ENCODE assay signal across 23 cellular contexts in the genomic region with DNA sequence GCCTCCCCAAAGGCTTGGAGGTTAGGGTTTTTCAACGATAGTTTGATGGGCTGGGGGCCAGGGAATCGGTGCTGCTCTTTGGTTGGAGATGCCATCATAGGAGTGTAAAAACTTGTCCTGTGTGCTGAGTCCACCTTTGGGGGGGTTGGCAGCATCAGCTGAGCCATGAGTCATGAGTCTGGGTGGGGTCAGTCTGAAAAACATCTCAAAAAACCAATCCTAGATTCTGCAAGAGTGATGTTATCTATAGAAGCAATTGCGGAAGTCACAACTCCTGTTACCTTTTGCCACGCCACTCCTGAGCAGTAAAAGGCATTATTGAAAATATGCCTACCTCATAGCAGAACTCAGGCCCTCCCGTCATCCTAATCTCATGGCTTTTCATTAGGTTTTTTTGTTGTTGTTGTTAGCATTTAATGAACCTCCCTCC. TPM values are rescaled to one million over a fixed set of nuclear protein-coding genes. Genes with fewer than 3 reads are reported as not detected.
A peak's percentile ranks its signal among the peaks of the same experiment; 100 is the strongest.
DNase-seq lines count a peak whose midpoint lies in the region; ATAC-seq, FAIRE-seq and TF ChIP-seq lines count a peak whose summit lies in the region.
"Had no signal": no experiment of that assay in that cellular context is flagged by ENCODE, and none has a peak within 500 bp of the region (broad histone marks: within the 10 kb centered on the region; RNA-seq: fewer than 3 reads in every experiment).

No MANE protein-coding gene starts in this region.

- H2BK12ac ChIP-seq in mesenchymal stem cell (ENCODE audit: low read length in 2 of 2) = no peak overlapping the region

- H3K4me2 ChIP-seq in MM.1S (ENCODE audit: low read depth, low read length) (peak overlapping the region; percentile 60; the same call in 1 of the 2 replicates), astrocyte (ENCODE audit: low read length) (peak overlapping the region; percentile 13), mesenchymal stem cell (ENCODE audit: low read length, poor library complexity, severe bottlenecking) (no peak overlapping the region)

- H3K36me3 ChIP-seq in MM.1S (replicated peaks; ENCODE audit: insufficient read depth, low read length) (no peaks in the 10 kb centered on the region), astrocyte (ENCODE audit: insufficient read depth, low read length) (no peaks in the 10 kb centered on the region), lower lobe of right lung (no peaks in the 10 kb centered on the region), mesenchymal stem cell (ENCODE audit: control insufficient read depth in 1 of 2, insufficient read depth in 2 of 2, low read depth in 1 of 2, low read length in 2 of 2) (no peaks in the 10 kb centered on the region)
- H3K36me3 ChIP-seq: cardiac muscle cell, ovary, uterus had no signal

- TF ChIP-seq CTCF in MM.1S (IDR thresholded peaks at IDR 0.05; ENCODE audit: low read length) (no peak), astrocyte (IDR thresholded peaks at IDR 0.05; ENCODE audit: insufficient read depth, low read depth, low read length) (no peak), lower lobe of right lung (IDR thresholded peaks at IDR 0.05) (no peak)

- no peak overlapping the region for H3K4me3 ChIP-seq in MM.1S (ENCODE audit: low read length)
- no peak overlapping the region for H3K4me3 ChIP-seq in astrocyte (ENCODE audit: insufficient read depth, low read depth, low read length)
- no peak overlapping the region for H3K4me3 ChIP-seq in lower lobe of right lung
- no peak overlapping the region for H3K4me3 ChIP-seq in mesenchymal stem cell (ENCODE audit: insufficient read depth in 1 of 2, low read depth in 1 of 2, low read length in 2 of 2)
- H3K4me3 ChIP-seq: cardiac muscle cell, ovary, skin epidermis, uterus had no signal

- H2BK120ac ChIP-seq in mesenchymal stem cell (ENCODE audit: low read depth, low read length) = no peak overlapping the region

- H3K27me3 ChIP-seq in MM.1S (replicated peaks; ENCODE audit: insufficient read depth, low read length) (peaks cover 64% of the 10 kb centered on the region), astrocyte (ENCODE audit: insufficient read depth, low read length) (peaks cover 7% of the 10 kb centered on the region), lower lobe of right lung (ENCODE audit: low read depth) (peaks cover 23% of the 10 kb centered on the region), mesenchymal stem cell (ENCODE audit: control insufficient read depth in 1 of 2, insufficient read depth in 1 of 2, low read length in 2 of 2) (peaks cover 15 to 50% of the 10 kb centered on the region in 2 experiments)
- H3K27me3 ChIP-seq: ovary, uterus had no signal

- H3K4me1 ChIP-seq in MM.1S (ENCODE audit: low read length) (peaks cover 6% of the 10 kb centered on the region; the same call in 1 of the 2 replicates), astrocyte (ENCODE audit: insufficient read depth, low read length) (no peaks in the 10 kb centered on the region), lower lobe of right lung (no peaks in the 10 kb centered on the region), mesenchymal stem cell (ENCODE audit: control insufficient read depth, insufficient read depth, low read depth, low read length) (no peaks in the 10 kb centered on the region)
- H3K4me1 ChIP-seq: uterus had no signal

- H2AK5ac ChIP-seq in mesenchymal stem cell (ENCODE audit: low read length, severe bottlenecking) = no peak overlapping the region

- peaks cover 8% of the 10 kb centered on the region for H3K4me1 Mint-ChIP-seq in astrocyte (ENCODE audit: low read depth, unreplicated experiment)
- H3K4me1 Mint-ChIP-seq: activated naive CD8-positive, alpha-beta T cell treated with anti-CD3 and anti-CD28 coated beads for 36 hours; stimulated activated naive B cell treated with anti-CD40 and anti-IgM and Interleukin-4, amounts not matched to agents 10 μg/mL and 1 μg/mL and 100 μg/mL, for 72 hours had no signal

- no peak overlapping the region for H4K91ac ChIP-seq in mesenchymal stem cell (ENCODE audit: low read length)

- H3K27ac ChIP-seq in MM.1S (ENCODE audit: low read length) = no peak overlapping the region
- H3K27ac ChIP-seq in astrocyte (ENCODE audit: low read depth, low read length) = no peak overlapping the region
- H3K27ac ChIP-seq in lower lobe of right lung = no peak overlapping the region
- no peak overlapping the region for H3K27ac ChIP-seq in mesenchymal stem cell (ENCODE audit: low read length, poor library complexity, severe bottlenecking)
- H3K27ac ChIP-seq: cardiac muscle cell, ovary, skin epidermis, uterus had no signal

- H4K20me1 ChIP-seq in MM.1S (ENCODE audit: insufficient read depth, low read length) (no peaks in the 10 kb centered on the region), astrocyte (ENCODE audit: insufficient read depth, low read length) (no peaks in the 10 kb centered on the region)

- no peak for FAIRE-seq in astrocyte (lab: Jason Lieb, UNC)

- H2AFZ ChIP-seq in MM.1S (ENCODE audit: low read length) = no peak overlapping the region
- peak overlapping the region; percentile 38 for H2AFZ ChIP-seq in astrocyte (ENCODE audit: low read depth, low read length)
- H2AFZ ChIP-seq in mesenchymal stem cell (ENCODE audit: low read depth, low read length) = no peak overlapping the region

- H3K9ac ChIP-seq in MM.1S (ENCODE audit: low read length) (no peak overlapping the region), astrocyte (ENCODE audit: low read length) (no peak overlapping the region), mesenchymal stem cell (ENCODE audit: low read length) (no peak overlapping the region)

- no peak overlapping the region for H3K14ac ChIP-seq in mesenchymal stem cell (ENCODE audit: low read length in 2 of 2)

- H3K9me3 ChIP-seq in MM.1S (replicated peaks; ENCODE audit: insufficient read depth, low read length) (no peaks in the 10 kb centered on the region), astrocyte (ENCODE audit: insufficient read depth, low read depth, low read length) (no peaks in the 10 kb centered on the region), lower lobe of right lung (no peaks in the 10 kb centered on the region), mesenchymal stem cell (ENCODE audit: control insufficient read depth, low read length) (no peaks in the 10 kb centered on the region)
- H3K9me3 ChIP-seq: ovary, uterus had no signal

- H3K27me3 Mint-ChIP-seq in astrocyte (ENCODE audit: low read depth, unreplicated experiment) = peaks cover 14% of the 10 kb centered on the region

- DNase-seq in A172 (ENCODE audit: low spot score) (peak; percentile 86), MM.1S (no peak), astrocyte (ENCODE audit: low read depth) (no peak), lower lobe of right lung (peak; percentile 28), GM19240 (ENCODE audit: insufficient read length, low spot score) (no peak), mesenchymal stem cell (no peak)
- DNase-seq: activated CD4-positive, alpha-beta memory T cell treated with anti-CD3 and anti-CD28 coated beads for 36 hours; activated naive CD8-positive, alpha-beta T cell treated with anti-CD3 and anti-CD28 coated beads for 36 hours; activated T-cell treated with anti-CD3 and anti-CD28 coated beads, Interleukin-2, amount 50 U/mL, for 48 hours; CD8-positive, alpha-beta T cell; effector CD8-positive, alpha-beta T cell; EL; left cardiac atrium; NCI-H187; stimulated activated naive B cell treated with anti-CD40 and anti-IgM and Interleukin-4, amounts not matched to agents 10 μg/mL and 1 μg/mL and 100 μg/mL, for 72 hours; uterus had no signal

- H3K9me3 Mint-ChIP-seq in astrocyte (ENCODE audit: unreplicated experiment) = no peaks in the 10 kb centered on the region
- H3K9me3 Mint-ChIP-seq: activated CD4-positive, alpha-beta memory T cell treated with anti-CD3 and anti-CD28 coated beads for 36 hours; activated naive CD8-positive, alpha-beta T cell treated with anti-CD3 and anti-CD28 coated beads for 36 hours; CD8-positive, alpha-beta T cell; stimulated activated naive B cell treated with anti-CD40 and anti-IgM and Interleukin-4, amounts not matched to agents 10 μg/mL and 1 μg/mL and 100 μg/mL, for 72 hours had no signal

- no peak overlapping the region for H3K4me3 Mint-ChIP-seq in astrocyte (ENCODE audit: unreplicated experiment)
- H3K4me3 Mint-ChIP-seq: activated CD4-positive, alpha-beta memory T cell treated with anti-CD3 and anti-CD28 coated beads for 36 hours; activated naive CD8-positive, alpha-beta T cell treated with anti-CD3 and anti-CD28 coated beads for 36 hours; CD8-positive, alpha-beta T cell; stimulated activated naive B cell treated with anti-CD40 and anti-IgM and Interleukin-4, amounts not matched to agents 10 μg/mL and 1 μg/mL and 100 μg/mL, for 72 hours had no signal

- H2BK15ac ChIP-seq in mesenchymal stem cell (ENCODE audit: low read depth, poor library complexity, severe bottlenecking) = no peak overlapping the region

- no peaks in the 10 kb centered on the region for H3K79me1 ChIP-seq in mesenchymal stem cell (replicated peaks; ENCODE audit: low read length, poor library complexity, severe bottlenecking)

- H3K23ac ChIP-seq in mesenchymal stem cell (ENCODE audit: low read length in 2 of 2) = no peak overlapping the region

- no peaks in the 10 kb centered on the region for H3K9me2 ChIP-seq in MM.1S (replicated peaks; ENCODE audit: insufficient read depth, low read length)

- no peak for ATAC-seq in lower lobe of right lung
- ATAC-seq in GM21423 (IDR thresholded peaks at IDR 0.05; ENCODE audit: unreplicated experiment) = no peak
- no peak for ATAC-seq in GM21723 (IDR thresholded peaks at IDR 0.05; ENCODE audit: unreplicated experiment)
- ATAC-seq: CD8-positive, alpha-beta T cell; left cardiac atrium; stimulated activated naive B cell treated with anti-CD40 and anti-IgM and Interleukin-4, amounts not matched to agents 10 μg/mL and 1 μg/mL and 100 μg/mL, for 72 hours had no signal

- intact Hi-C loops in lower lobe of right lung (cut with DNase I) = no loop called here

- H3K18ac ChIP-seq in mesenchymal stem cell (ENCODE audit: low read depth in 1 of 2, low read length in 2 of 2) = no peak overlapping the region

- H3K4ac ChIP-seq in mesenchymal stem cell (ENCODE audit: low read depth in 1 of 2, low read length in 2 of 2) = no peak overlapping the region

- no peaks in the 10 kb centered on the region for H3F3A ChIP-seq in MM.1S (ENCODE audit: insufficient read depth, low read length)

- H2BK5ac ChIP-seq in mesenchymal stem cell (ENCODE audit: low read depth, low read length, poor library complexity, severe bottlenecking) = no peak overlapping the region

- H3K36me3 Mint-ChIP-seq in astrocyte (ENCODE audit: low read depth, unreplicated experiment) = no peaks in the 10 kb centered on the region
- H3K36me3 Mint-ChIP-seq: activated CD4-positive, alpha-beta memory T cell treated with anti-CD3 and anti-CD28 coated beads for 36 hours; activated naive CD8-positive, alpha-beta T cell treated with anti-CD3 and anti-CD28 coated beads for 36 hours; CD8-positive, alpha-beta T cell; stimulated activated naive B cell treated with anti-CD40 and anti-IgM and Interleukin-4, amounts not matched to agents 10 μg/mL and 1 μg/mL and 100 μg/mL, for 72 hours had no signal

- WGBS in mesenchymal stem cell = 87% methylated on average over 4 of the region's 5 CpGs

- H4K8ac ChIP-seq in mesenchymal stem cell (ENCODE audit: low read length) = no peak overlapping the region

- H3K27ac Mint-ChIP-seq in astrocyte (ENCODE audit: unreplicated experiment) = no peak overlapping the region
- H3K27ac Mint-ChIP-seq: activated CD4-positive, alpha-beta memory T cell treated with anti-CD3 and anti-CD28 coated beads for 36 hours; activated naive CD8-positive, alpha-beta T cell treated with anti-CD3 and anti-CD28 coated beads for 36 hours; CD8-positive, alpha-beta T cell; stimulated activated naive B cell treated with anti-CD40 and anti-IgM and Interleukin-4, amounts not matched to agents 10 μg/mL and 1 μg/mL and 100 μg/mL, for 72 hours had no signal

- H3K79me2 ChIP-seq in MM.1S (ENCODE audit: low read length) (no peaks in the 10 kb centered on the region), astrocyte (ENCODE audit: insufficient read depth, low read length) (no peaks in the 10 kb centered on the region)

RNA-seq across cellular contexts. Expression of a gene that starts 2.5 kb away (rescaled TPM):
- not detected in 2 replicates for total RNA-seq in A172 (2014; rRNA removed; shearing (Covaris generic))
- total RNA-seq in astrocyte (not detected in 2 replicates), lower lobe of right lung (not detected)
- not detected for polyA plus RNA-seq in mesenchymal stem cell (2013, experiment 1 of 2)
- not detected for polyA plus RNA-seq in mesenchymal stem cell (2013, experiment 2 of 2)
- total RNA-seq: activated CD4-positive, alpha-beta memory T cell treated with anti-CD3 and anti-CD28 coated beads for 36 hours; activated naive CD8-positive, alpha-beta T cell treated with anti-CD3 and anti-CD28 coated beads for 36 hours; cardiac muscle cell; CD8-positive, alpha-beta T cell; left cardiac atrium; LHCN-M2; NCI-H460; uterus had no signal
- polyA plus RNA-seq: cardiac muscle cell, ovary had no signal

RNA-seq across cellular contexts. Expression of a gene that starts 8.4 kb away (rescaled TPM):
- 0.17 and 0.36 TPM in 2 replicates for total RNA-seq in A172 (2014; rRNA removed; shearing (Covaris generic))
- total RNA-seq in astrocyte (not detected in 2 replicates), lower lobe of right lung (not detected)
- not detected for polyA plus RNA-seq in mesenchymal stem cell (2013, experiment 1 of 2)
- polyA plus RNA-seq in mesenchymal stem cell (2013, experiment 2 of 2) = not detected
- total RNA-seq: activated CD4-positive, alpha-beta memory T cell treated with anti-CD3 and anti-CD28 coated beads for 36 hours; cardiac muscle cell; CD8-positive, alpha-beta T cell; left cardiac atrium; LHCN-M2; NCI-H460 had no signal
- polyA plus RNA-seq: cardiac muscle cell, ovary had no signal

RNA-seq across cellular contexts. Expression of a gene that starts 18.6 kb away (rescaled TPM):
- 397 and 571 TPM in 2 replicates for total RNA-seq in A172 (2014; rRNA removed; shearing (Covaris generic))
- 323 TPM in 2 replicates for total RNA-seq in astrocyte
- total RNA-seq in lower lobe of right lung = 196 TPM
- 154 TPM for polyA plus RNA-seq in mesenchymal stem cell (2013, experiment 1 of 2)
- polyA plus RNA-seq in mesenchymal stem cell (2013, experiment 2 of 2) = 152 TPM

RNA-seq across cellular contexts. Expression of a gene that starts 21.3 kb away (rescaled TPM):
- not detected in 2 replicates for total RNA-seq in A172 (2014; rRNA removed; shearing (Covaris generic))
- not detected in 2 replicates for total RNA-seq in astrocyte
- 26.5 TPM for total RNA-seq in lower lobe of right lung
- not detected for polyA plus RNA-seq in mesenchymal stem cell (2013, experiment 1 of 2)
- polyA plus RNA-seq in mesenchymal stem cell (2013, experiment 2 of 2) = not detected
- total RNA-seq: cardiac muscle cell, left cardiac atrium, LHCN-M2, NCI-H460, uterus had no signal
- polyA plus RNA-seq: cardiac muscle cell had no signal

RNA-seq across cellular contexts. Expression of a gene that starts 34.4 kb away (rescaled TPM):
- total RNA-seq in A172 (2014; rRNA removed; shearing (Covaris generic)) = 1.3 and 1.8 TPM in 2 replicates
- total RNA-seq in astrocyte = not detected in 2 replicates
- 4.5 TPM for total RNA-seq in lower lobe of right lung
- 2.2 TPM for polyA plus RNA-seq in mesenchymal stem cell (2013, experiment 1 of 2)
- polyA plus RNA-seq in mesenchymal stem cell (2013, experiment 2 of 2) = 2.3 TPM
- total RNA-seq: cardiac muscle cell; CD8-positive, alpha-beta T cell; LHCN-M2 had no signal
- polyA plus RNA-seq: cardiac muscle cell had no signal

Comparison
In these comparisons a context has a peak if more than half of its experiments do, and no peak if none do; other contexts are left out.
1. DNase-seq: peak in A172 (single experiment) and lower lobe of right lung (single experiment); none in MM.1S (single experiment), astrocyte (single experiment), GM19240 (single experiment) and mesenchymal stem cell (single experiment).